In the genomic region with DNA sequence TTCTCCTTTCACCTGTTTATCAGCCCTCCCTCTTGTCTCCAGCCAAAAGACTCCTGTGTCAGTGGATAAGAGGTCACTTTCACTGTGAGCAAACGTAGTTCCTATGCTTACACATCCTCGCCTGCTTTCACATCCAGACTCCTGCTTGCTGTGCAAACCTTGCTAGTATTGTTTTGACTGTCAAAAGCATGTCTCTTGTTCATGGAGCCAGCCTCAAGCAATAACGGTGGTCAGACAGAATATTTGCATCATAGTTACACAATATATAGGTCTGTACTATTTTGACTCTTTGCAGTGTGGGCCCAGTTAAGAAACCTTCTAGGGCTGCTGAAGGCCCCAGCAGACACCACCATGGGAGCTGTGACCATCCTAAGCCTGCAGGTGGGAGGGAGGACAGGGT, we compare ENCODE assay signal across 2 cellular contexts.
TF ChIP-seq lines count a peak whose summit lies in the region.

No MANE protein-coding gene starts in this region.

TF ChIP-seq in GM23338, 12 proteins besides CTCF, POLR2A, EP300 and RAD21:
- TF ChIP-seq, protein P1, sequence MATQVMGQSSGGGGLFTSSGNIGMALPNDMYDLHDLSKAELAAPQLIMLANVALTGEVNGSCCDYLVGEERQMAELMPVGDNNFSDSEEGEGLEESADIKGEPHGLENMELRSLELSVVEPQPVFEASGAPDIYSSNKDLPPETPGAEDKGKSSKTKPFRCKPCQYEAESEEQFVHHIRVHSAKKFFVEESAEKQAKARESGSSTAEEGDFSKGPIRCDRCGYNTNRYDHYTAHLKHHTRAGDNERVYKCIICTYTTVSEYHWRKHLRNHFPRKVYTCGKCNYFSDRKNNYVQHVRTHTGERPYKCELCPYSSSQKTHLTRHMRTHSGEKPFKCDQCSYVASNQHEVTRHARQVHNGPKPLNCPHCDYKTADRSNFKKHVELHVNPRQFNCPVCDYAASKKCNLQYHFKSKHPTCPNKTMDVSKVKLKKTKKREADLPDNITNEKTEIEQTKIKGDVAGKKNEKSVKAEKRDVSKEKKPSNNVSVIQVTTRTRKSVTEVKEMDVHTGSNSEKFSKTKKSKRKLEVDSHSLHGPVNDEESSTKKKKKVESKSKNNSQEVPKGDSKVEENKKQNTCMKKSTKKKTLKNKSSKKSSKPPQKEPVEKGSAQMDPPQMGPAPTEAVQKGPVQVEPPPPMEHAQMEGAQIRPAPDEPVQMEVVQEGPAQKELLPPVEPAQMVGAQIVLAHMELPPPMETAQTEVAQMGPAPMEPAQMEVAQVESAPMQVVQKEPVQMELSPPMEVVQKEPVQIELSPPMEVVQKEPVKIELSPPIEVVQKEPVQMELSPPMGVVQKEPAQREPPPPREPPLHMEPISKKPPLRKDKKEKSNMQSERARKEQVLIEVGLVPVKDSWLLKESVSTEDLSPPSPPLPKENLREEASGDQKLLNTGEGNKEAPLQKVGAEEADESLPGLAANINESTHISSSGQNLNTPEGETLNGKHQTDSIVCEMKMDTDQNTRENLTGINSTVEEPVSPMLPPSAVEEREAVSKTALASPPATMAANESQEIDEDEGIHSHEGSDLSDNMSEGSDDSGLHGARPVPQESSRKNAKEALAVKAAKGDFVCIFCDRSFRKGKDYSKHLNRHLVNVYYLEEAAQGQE (IDR thresholded peaks at IDR 0.05; ENCODE audit: unreplicated experiment) = no peak
- TF ChIP-seq STAT1 (IDR thresholded peaks at IDR 0.05; ENCODE audit: unreplicated experiment) (no peak), CREB1 (CRISPR knock-in tag; IDR thresholded peaks at IDR 0.05; ENCODE audit: low read depth) (no peak), ZNF331 (CRISPR knock-in tag; IDR thresholded peaks at IDR 0.05; ENCODE audit: low read depth) (no peak), EZH2 (IDR thresholded peaks at IDR 0.05; ENCODE audit: low read depth, unreplicated experiment) (no peak), ZNF114 (CRISPR knock-in tag; IDR thresholded peaks at IDR 0.05) (no peak), JUNB (IDR thresholded peaks at IDR 0.05; ENCODE audit: unreplicated experiment) (no peak), NANOG (IDR thresholded peaks at IDR 0.05; ENCODE audit: borderline replicate concordance) (no peak), EZH2phosphoT487 (IDR thresholded peaks at IDR 0.05; ENCODE audit: unreplicated experiment) (no peak)
- TF ChIP-seq, protein P2, sequence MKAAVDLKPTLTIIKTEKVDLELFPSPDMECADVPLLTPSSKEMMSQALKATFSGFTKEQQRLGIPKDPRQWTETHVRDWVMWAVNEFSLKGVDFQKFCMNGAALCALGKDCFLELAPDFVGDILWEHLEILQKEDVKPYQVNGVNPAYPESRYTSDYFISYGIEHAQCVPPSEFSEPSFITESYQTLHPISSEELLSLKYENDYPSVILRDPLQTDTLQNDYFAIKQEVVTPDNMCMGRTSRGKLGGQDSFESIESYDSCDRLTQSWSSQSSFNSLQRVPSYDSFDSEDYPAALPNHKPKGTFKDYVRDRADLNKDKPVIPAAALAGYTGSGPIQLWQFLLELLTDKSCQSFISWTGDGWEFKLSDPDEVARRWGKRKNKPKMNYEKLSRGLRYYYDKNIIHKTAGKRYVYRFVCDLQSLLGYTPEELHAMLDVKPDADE (IDR thresholded peaks at IDR 0.05) = no peak

TF ChIP-seq in WTC11, 78 proteins besides CTCF, POLR2A, EP300 and RAD21 (continued from another document):
- TF ChIP-seq, protein P3, sequence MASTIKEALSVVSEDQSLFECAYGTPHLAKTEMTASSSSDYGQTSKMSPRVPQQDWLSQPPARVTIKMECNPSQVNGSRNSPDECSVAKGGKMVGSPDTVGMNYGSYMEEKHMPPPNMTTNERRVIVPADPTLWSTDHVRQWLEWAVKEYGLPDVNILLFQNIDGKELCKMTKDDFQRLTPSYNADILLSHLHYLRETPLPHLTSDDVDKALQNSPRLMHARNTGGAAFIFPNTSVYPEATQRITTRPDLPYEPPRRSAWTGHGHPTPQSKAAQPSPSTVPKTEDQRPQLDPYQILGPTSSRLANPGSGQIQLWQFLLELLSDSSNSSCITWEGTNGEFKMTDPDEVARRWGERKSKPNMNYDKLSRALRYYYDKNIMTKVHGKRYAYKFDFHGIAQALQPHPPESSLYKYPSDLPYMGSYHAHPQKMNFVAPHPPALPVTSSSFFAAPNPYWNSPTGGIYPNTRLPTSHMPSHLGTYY (CRISPR knock-in tag; IDR thresholded peaks at IDR 0.05) = no peak
- TF ChIP-seq MXD4 (CRISPR knock-in tag; IDR thresholded peaks at IDR 0.05; ENCODE audit: borderline replicate concordance) (no peak), IRF2 (CRISPR knock-in tag; IDR thresholded peaks at IDR 0.05; ENCODE audit: borderline replicate concordance, low read depth) (no peak), ELF4 (CRISPR knock-in tag; IDR thresholded peaks at IDR 0.05; ENCODE audit: low read depth) (no peak), FOXJ3 (CRISPR knock-in tag; IDR thresholded peaks at IDR 0.05; ENCODE audit: borderline replicate concordance) (no peak), TP53 (CRISPR knock-in tag; IDR thresholded peaks at IDR 0.05) (no peak), NFATC4 (CRISPR knock-in tag; IDR thresholded peaks at IDR 0.05) (no peak), NR2C2 (CRISPR knock-in tag; IDR thresholded peaks at IDR 0.05) (no peak), NFE2L1 (CRISPR knock-in tag; IDR thresholded peaks at IDR 0.05) (no peak), SP1 (CRISPR knock-in tag; conservative IDR thresholded peaks at IDR 0.05) (no peak), PRRX2 (CRISPR knock-in tag; IDR thresholded peaks at IDR 0.05) (no peak)
- TF ChIP-seq, protein P4, sequence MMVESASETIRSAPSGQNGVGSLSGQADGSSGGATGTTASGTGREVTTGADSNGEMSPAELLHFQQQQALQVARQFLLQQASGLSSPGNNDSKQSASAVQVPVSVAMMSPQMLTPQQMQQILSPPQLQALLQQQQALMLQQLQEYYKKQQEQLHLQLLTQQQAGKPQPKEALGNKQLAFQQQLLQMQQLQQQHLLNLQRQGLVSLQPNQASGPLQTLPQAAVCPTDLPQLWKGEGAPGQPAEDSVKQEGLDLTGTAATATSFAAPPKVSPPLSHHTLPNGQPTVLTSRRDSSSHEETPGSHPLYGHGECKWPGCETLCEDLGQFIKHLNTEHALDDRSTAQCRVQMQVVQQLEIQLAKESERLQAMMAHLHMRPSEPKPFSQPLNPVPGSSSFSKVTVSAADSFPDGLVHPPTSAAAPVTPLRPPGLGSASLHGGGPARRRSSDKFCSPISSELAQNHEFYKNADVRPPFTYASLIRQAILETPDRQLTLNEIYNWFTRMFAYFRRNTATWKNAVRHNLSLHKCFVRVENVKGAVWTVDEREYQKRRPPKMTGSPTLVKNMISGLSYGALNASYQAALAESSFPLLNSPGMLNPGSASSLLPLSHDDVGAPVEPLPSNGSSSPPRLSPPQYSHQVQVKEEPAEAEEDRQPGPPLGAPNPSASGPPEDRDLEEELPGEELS (CRISPR knock-in tag; IDR thresholded peaks at IDR 0.05) = no peak
- TF ChIP-seq, protein P5, sequence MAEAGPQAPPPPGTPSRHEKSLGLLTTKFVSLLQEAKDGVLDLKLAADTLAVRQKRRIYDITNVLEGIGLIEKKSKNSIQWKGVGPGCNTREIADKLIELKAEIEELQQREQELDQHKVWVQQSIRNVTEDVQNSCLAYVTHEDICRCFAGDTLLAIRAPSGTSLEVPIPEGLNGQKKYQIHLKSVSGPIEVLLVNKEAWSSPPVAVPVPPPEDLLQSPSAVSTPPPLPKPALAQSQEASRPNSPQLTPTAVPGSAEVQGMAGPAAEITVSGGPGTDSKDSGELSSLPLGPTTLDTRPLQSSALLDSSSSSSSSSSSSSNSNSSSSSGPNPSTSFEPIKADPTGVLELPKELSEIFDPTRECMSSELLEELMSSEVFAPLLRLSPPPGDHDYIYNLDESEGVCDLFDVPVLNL (CRISPR knock-in tag; IDR thresholded peaks at IDR 0.05; ENCODE audit: borderline replicate concordance, low read depth) = no peak
- TF ChIP-seq, protein P6, sequence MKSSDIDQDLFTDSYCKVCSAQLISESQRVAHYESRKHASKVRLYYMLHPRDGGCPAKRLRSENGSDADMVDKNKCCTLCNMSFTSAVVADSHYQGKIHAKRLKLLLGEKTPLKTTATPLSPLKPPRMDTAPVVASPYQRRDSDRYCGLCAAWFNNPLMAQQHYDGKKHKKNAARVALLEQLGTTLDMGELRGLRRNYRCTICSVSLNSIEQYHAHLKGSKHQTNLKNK (CRISPR knock-in tag; IDR thresholded peaks at IDR 0.05) = no peak
